ENCODE assay signal across 13 cellular contexts in the genomic region with DNA sequence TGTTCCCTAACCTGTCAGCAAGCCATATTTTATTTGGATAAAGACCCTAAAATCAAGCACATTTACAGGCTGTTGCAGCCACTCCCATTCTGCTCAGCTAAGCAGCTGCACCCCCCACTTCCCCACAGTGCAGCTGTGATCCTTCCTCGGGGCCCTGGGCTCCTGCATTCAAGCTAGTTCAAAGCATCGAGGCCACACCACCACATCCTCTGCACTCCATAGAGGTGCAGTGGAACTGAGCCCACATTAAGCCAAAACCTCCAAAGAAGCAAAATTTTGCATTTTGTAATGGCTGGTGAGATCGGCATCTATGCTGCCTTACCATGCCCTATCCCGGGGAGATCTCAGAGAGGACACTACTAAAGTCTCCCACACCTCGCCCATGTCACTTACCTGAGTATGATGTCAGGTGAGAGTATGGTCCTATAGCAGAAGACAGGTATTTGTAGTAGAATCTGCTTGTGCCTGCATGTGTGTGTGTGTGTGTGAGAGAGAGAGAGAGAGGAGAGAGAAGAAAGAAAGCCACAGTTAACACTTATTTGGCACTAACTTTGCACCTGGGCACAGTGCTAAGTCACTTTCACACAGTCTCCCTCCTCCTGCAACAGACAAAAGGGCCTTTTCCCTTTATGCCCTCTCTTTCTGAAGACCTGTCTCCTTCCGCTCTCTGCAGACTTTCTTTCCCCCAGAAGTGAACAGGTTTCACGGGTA.
DNase-seq lines count a peak whose midpoint lies in the region; ATAC-seq, FAIRE-seq and TF ChIP-seq lines count a peak whose summit lies in the region.
"Had no signal": no experiment of that assay in that cellular context is flagged by ENCODE, and none has a peak within 500 bp of the region (broad histone marks: within the 10 kb centered on the region; RNA-seq: fewer than 3 reads in every experiment).

No MANE protein-coding gene starts in this region.

- ATAC-seq in Panc1 (peak; percentile 31; the same call in 1 of the 2 replicates), GM19463 (IDR thresholded peaks at IDR 0.05; ENCODE audit: unreplicated experiment) (no peak), HG03108 (IDR thresholded peaks at IDR 0.05; ENCODE audit: unreplicated experiment) (no peak)

- DNase-seq in Panc1 (ENCODE audit: low read depth, low spot score) (no peak), GM19239 (ENCODE audit: insufficient read length, low spot score) (no peak), mesenteric fat pad (ENCODE audit: low spot score) (no peak)
- peak; percentile 44 for DNase-seq in activated CD4-positive, alpha-beta memory T cell treated with anti-CD3 and anti-CD28 coated beads for 36 hours
- peak; percentile 13 for DNase-seq in effector CD4-positive, alpha-beta T cell
- DNase-seq in stimulated activated CD8-positive, alpha-beta memory T cell treated with anti-CD3 and anti-CD28 coated beads, Interleukin-7, amount 100 ng/mL, for 1 hour (ENCODE audit: low read depth in 2 of 2) = peak; percentile 3 to 13
- DNase-seq: COR-L47, dorsolateral prefrontal cortex, NCI-H1417, NCI-H774, nucleus accumbens had no signal

- peaks cover 18% of the 10 kb centered on the region for H3K4me1 Mint-ChIP-seq in activated CD4-positive, alpha-beta memory T cell treated with anti-CD3 and anti-CD28 coated beads for 36 hours (ENCODE audit: low read depth)

- in situ Hi-C loops in Panc1 (cut with HindIII; ENCODE audit: low pct_unique_long_range_greater_than_20kb, low sequenced_read_pairs) = no loop called here

- intact Hi-C loops in Panc1 (cut with micrococcal nuclease; ENCODE audit: unreplicated experiment) = no loop called here
- intact Hi-C loops in activated CD4-positive, alpha-beta memory T cell treated with anti-CD3 and anti-CD28 coated beads for 36 hours (cut with micrococcal nuclease) = no loop called here

- no peak overlapping the region for H3K4me3 ChIP-seq in Panc1 (ENCODE audit: low read depth in 2 of 2, low read length in 2 of 2)
- H3K4me3 ChIP-seq: dorsolateral prefrontal cortex had no signal

- POLR2A ChIA-PET in Panc1 (lab: Charles Lee) = no interaction called here
- POLR2A ChIA-PET in activated CD4-positive, alpha-beta memory T cell treated with anti-CD3 and anti-CD28 coated beads for 36 hours (lab: Charles Lee) = no interaction called here

- no peak for FAIRE-seq in GM19239 (lab: Jason Lieb, UNC)

- no peak overlapping the region for H3K27ac ChIP-seq in Panc1 (ENCODE audit: low read length)
- H3K27ac ChIP-seq: dorsolateral prefrontal cortex had no signal

- CTCF ChIA-PET in Panc1 (lab: Charles Lee) = no interaction called here
- CTCF ChIA-PET in activated CD4-positive, alpha-beta memory T cell treated with anti-CD3 and anti-CD28 coated beads for 36 hours (lab: Charles Lee) = interaction anchor here (1.2 kb wide), 1 partner anchor 20 kb away, joined by 3 read pairs; no protein-coding TSS in a partner anchor

- no peaks in the 10 kb centered on the region for H3K9me3 ChIP-seq in Panc1 (ENCODE audit: control insufficient read depth, insufficient read depth, low read depth, low read length)

- H3K9me3 Mint-ChIP-seq in activated CD4-positive, alpha-beta memory T cell treated with anti-CD3 and anti-CD28 coated beads for 36 hours = no peaks in the 10 kb centered on the region

- no peaks in the 10 kb centered on the region for H3K4me1 ChIP-seq in Panc1 (ENCODE audit: control insufficient read depth, insufficient read depth, low read length)

- no peak for TF ChIP-seq CTCF in Panc1 (IDR thresholded peaks at IDR 0.05)

- no peak overlapping the region for H3K27ac Mint-ChIP-seq in activated CD4-positive, alpha-beta memory T cell treated with anti-CD3 and anti-CD28 coated beads for 36 hours

- no peaks in the 10 kb centered on the region for H3K27me3 ChIP-seq in Panc1 (ENCODE audit: control insufficient read depth, insufficient read depth, low read length)

- H3K36me3 Mint-ChIP-seq in activated CD4-positive, alpha-beta memory T cell treated with anti-CD3 and anti-CD28 coated beads for 36 hours = no peaks in the 10 kb centered on the region

- no TSS peak for BruUV-seq in Panc1 (replicated peaks; lab: Mats Ljungman, UMichigan)

- H3K4me3 Mint-ChIP-seq in activated CD4-positive, alpha-beta memory T cell treated with anti-CD3 and anti-CD28 coated beads for 36 hours = no peak overlapping the region

- no peaks in the 10 kb centered on the region for H3K27me3 Mint-ChIP-seq in activated CD4-positive, alpha-beta memory T cell treated with anti-CD3 and anti-CD28 coated beads for 36 hours

- no peaks in the 10 kb centered on the region for H3K36me3 ChIP-seq in Panc1 (ENCODE audit: control insufficient read depth, insufficient read depth, low read length)

Comparison
In these comparisons a context has a peak if more than half of its experiments do, and no peak if none do; other contexts are left out.
1. DNase-seq: peak in activated CD4-positive, alpha-beta memory T cell treated with anti-CD3 and anti-CD28 coated beads for 36 hours (single experiment), effector CD4-positive, alpha-beta T cell (single experiment) and stimulated activated CD8-positive, alpha-beta memory T cell treated with anti-CD3 and anti-CD28 coated beads, Interleukin-7, amount 100 ng/mL, for 1 hour (2 of 2); none in Panc1 (single experiment), GM19239 (single experiment) and mesenteric fat pad (single experiment).